1 cellular context compared by ENCODE assay signal in genomic region chr2:124501575-124502152, GRCh38.
TF ChIP-seq lines count a peak whose summit lies in the region.

No MANE protein-coding gene starts in this region.

TF ChIP-seq in HepG2, 621 proteins besides CTCF, POLR2A, EP300 and RAD21 (continued from another document):
- TF ChIP-seq, protein P1, sequence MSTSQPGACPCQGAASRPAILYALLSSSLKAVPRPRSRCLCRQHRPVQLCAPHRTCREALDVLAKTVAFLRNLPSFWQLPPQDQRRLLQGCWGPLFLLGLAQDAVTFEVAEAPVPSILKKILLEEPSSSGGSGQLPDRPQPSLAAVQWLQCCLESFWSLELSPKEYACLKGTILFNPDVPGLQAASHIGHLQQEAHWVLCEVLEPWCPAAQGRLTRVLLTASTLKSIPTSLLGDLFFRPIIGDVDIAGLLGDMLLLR (CRISPR knock-in tag; IDR thresholded peaks at IDR 0.05) = no peak
- TF ChIP-seq ZNF331 (CRISPR knock-in tag; IDR thresholded peaks at IDR 0.05) = no peak
